Comparison of ENCODE assay signal across 14 cellular contexts in the genomic region with DNA sequence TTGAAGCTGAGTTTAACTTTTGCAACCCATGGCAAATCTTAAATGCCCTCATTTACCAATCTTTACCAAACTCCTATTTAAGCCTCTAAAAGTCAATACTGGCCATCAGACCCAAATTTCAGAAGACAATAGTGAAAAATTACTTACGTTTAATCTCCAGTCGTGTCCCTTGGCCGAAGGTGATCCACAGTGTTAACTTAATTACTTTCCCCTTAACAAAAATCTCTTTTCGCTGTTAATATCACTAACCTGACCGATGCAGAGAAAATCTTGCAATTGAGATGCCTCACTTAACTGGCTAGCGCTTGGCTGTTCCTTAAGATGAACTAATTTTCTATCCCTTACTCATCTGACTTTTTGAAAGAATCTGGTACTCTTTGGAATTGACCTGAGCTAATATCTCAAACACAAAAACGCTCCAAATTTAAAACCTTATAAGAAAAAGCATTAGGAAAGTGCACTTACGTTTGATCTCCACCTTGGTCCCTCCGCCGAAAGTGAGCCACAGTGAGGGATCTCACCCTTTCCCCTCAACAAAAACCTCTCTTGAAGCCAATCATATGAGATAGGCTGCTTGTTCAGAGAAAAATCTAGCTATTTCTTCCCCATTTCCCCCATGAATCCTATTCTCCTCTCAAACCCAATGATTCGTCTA.
"Had no signal": no experiment of that assay in that cellular context is flagged by ENCODE, and none has a peak within 500 bp of the region (broad histone marks: within the 10 kb centered on the region; RNA-seq: fewer than 3 reads in every experiment).

No MANE protein-coding gene starts in this region.

- DNase-seq: activated CD4-positive, alpha-beta T cell treated with anti-CD3 and anti-CD28 coated beads, Interleukin-2, amount 50 U/mL, for 1 hour; activated CD4-positive, CD25-positive, alpha-beta regulatory T cell; activated T-cell treated with anti-CD3 and anti-CD28 coated beads for 4 hours; amygdala; brain microvascular endothelial cell; effector memory CD8-positive, alpha-beta T cell; pancreas; retina; substantia nigra; transverse colon had no signal

- H3K36me3 Mint-ChIP-seq: activated naive CD4-positive, alpha-beta T cell treated with anti-CD3 and anti-CD28 coated beads, Interleukin-2, amount 50 U/mL, for 24 hours; neural progenitor cell had no signal

- H3K27ac ChIP-seq: brain microvascular endothelial cell, hepatocyte, neural progenitor cell, pancreas had no signal

- H3K36me3 ChIP-seq: brain microvascular endothelial cell, neural progenitor cell, pancreas, transverse colon had no signal

- H3K9me3 Mint-ChIP-seq: activated naive CD4-positive, alpha-beta T cell treated with anti-CD3 and anti-CD28 coated beads, Interleukin-2, amount 50 U/mL, for 24 hours; dendritic cell treated with granulocyte-macrophage colony-stimulating factor and Interleukin-4, amounts not matched to agents 40 ng/mL and 50 ng/mL, for 4 days; effector memory CD8-positive, alpha-beta T cell had no signal

- H3K4me3 Mint-ChIP-seq: activated naive CD4-positive, alpha-beta T cell treated with anti-CD3 and anti-CD28 coated beads, Interleukin-2, amount 50 U/mL, for 24 hours; dendritic cell treated with granulocyte-macrophage colony-stimulating factor and Interleukin-4, amounts not matched to agents 40 ng/mL and 50 ng/mL, for 4 days; effector memory CD8-positive, alpha-beta T cell; neural progenitor cell had no signal

- H3K27me3 ChIP-seq: brain microvascular endothelial cell, hepatocyte, neural progenitor cell, pancreas, transverse colon had no signal

- H2AFZ ChIP-seq: hepatocyte, neural progenitor cell had no signal

- H3K9me3 ChIP-seq: pancreas, transverse colon had no signal

- H3K4me1 ChIP-seq: neural progenitor cell had no signal

- H3K9ac ChIP-seq: neural progenitor cell had no signal

- H3K27ac Mint-ChIP-seq: activated naive CD4-positive, alpha-beta T cell treated with anti-CD3 and anti-CD28 coated beads, Interleukin-2, amount 50 U/mL, for 24 hours; dendritic cell treated with granulocyte-macrophage colony-stimulating factor and Interleukin-4, amounts not matched to agents 40 ng/mL and 50 ng/mL, for 4 days; effector memory CD8-positive, alpha-beta T cell; neural progenitor cell had no signal

- ATAC-seq: effector memory CD8-positive, alpha-beta T cell; pancreas had no signal

- H3K4me1 Mint-ChIP-seq: neural progenitor cell had no signal

- H3K4me3 ChIP-seq: hepatocyte, neural progenitor cell, pancreas, transverse colon had no signal

- H3K4me2 ChIP-seq: hepatocyte, neural progenitor cell had no signal

- H3K79me2 ChIP-seq: hepatocyte had no signal
